In the genomic region with DNA sequence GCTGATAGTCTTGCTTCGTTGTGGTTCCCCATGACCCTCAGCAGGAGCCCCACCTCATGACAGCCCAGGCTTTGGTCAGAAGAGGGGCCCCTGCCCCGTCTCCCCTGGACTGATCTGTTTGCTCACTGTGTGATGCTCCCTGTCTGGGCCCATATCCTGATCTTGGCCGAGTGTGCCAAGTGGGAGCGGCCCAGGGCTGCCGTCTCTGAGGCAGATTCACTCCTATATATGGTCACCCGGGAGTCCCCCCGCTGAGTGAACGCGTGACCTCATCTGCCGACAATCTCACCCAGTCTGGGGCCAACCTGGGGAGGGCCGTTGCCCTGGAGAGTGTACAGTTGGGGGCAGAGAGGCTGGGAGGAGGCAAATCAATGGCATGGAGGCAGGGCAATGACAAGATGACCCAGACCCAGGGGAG, we compare ENCODE assay signal across 9 cellular contexts. TPM values are rescaled to one million over a fixed set of nuclear protein-coding genes. Genes with fewer than 3 reads are reported as not detected.
DNase-seq lines count a peak whose midpoint lies in the region; ATAC-seq, FAIRE-seq and TF ChIP-seq lines count a peak whose summit lies in the region.
"Had no signal": no experiment of that assay in that cellular context is flagged by ENCODE, and none has a peak within 500 bp of the region (broad histone marks: within the 10 kb centered on the region; RNA-seq: fewer than 3 reads in every experiment).

No MANE protein-coding gene starts in this region.

- FAIRE-seq in pancreas (lab: Jason Lieb, UNC), result no peak

- H3K27me3 ChIP-seq in SJSA1 (replicated peaks) (no peaks in the 10 kb centered on the region), pancreas (no peaks in the 10 kb centered on the region), BE2C (no peaks in the 10 kb centered on the region)

- no peak for TF ChIP-seq POLR2A in GM18505 (IDR thresholded peaks at IDR 0.05; ENCODE audit: borderline replicate concordance, extremely low read depth, insufficient read depth, insufficient read length)

- 58 to 65% methylated on average over 11 of the region's 11 CpGs for WGBS in pancreas, 2 donors

- H3K36me3 ChIP-seq in SJSA1 (0 out of 2 replicates have a peak, but pooled peaks cover 14% of the 10 kb centered on the region), pancreas (no peaks in the 10 kb centered on the region), BE2C (no peaks in the 10 kb centered on the region)

- no peak overlapping the region for H3K4me3 ChIP-seq in SJSA1
- no peak overlapping the region for H3K4me3 ChIP-seq in pancreas
- no peak overlapping the region for H3K4me3 ChIP-seq in BE2C (ENCODE audit: low read depth, low read length)

- ATAC-seq in pancreas (peak; percentile 34 to 61 (median 50)), GM18505 (IDR thresholded peaks at IDR 0.05; ENCODE audit: unreplicated experiment) (no peak)

- in situ Hi-C loops in GM13977 (cut with MboI; ENCODE audit: low pct_unique_long_range_greater_than_20kb, low sequenced_read_pairs, unreplicated experiment), result no loop called here

- TF ChIP-seq CTCF in pancreas (IDR thresholded peaks at IDR 0.05) (no peak), BE2C (IDR thresholded peaks at IDR 0.05; ENCODE audit: low read depth, low read length) (no peak), GM13977 (IDR thresholded peaks at IDR 0.05; ENCODE audit: extremely low read depth, insufficient read depth, missing control alignments) (no peak)

- H3K4me1 ChIP-seq in SJSA1 (replicated peaks) (peaks cover 36% of the 10 kb centered on the region), pancreas (no peaks in the 10 kb centered on the region), BE2C (no peaks in the 10 kb centered on the region)

- intact Hi-C loops in pancreas (cut with DNase I), result no loop called here

- DNase-seq in DMS 273 (lab: John Stamatoyannopoulos, UW; ENCODE audit: unreplicated experiment) (peak; percentile 80), SJSA1 (ENCODE audit: low read depth in 1 of 2, low spot score in 2 of 2) (peak; percentile 88 to 94), glomerular visceral epithelial cell (ENCODE audit: extremely low spot score) (peak; percentile 95), pancreas (peak in 4 of 6 donors; percentile 23 to 64 (median 44)), BE2C (no peak), GM13977 (ENCODE audit: low spot score) (no peak)
- DNase-seq in stimulated activated naive CD4-positive, alpha-beta T cell (lab: John Stamatoyannopoulos, UW), result no peak

- H3K9me3 ChIP-seq in SJSA1 (replicated peaks) (no peaks in the 10 kb centered on the region), pancreas (no peaks in the 10 kb centered on the region), BE2C (no peaks in the 10 kb centered on the region)

- H3K27ac ChIP-seq in SJSA1 (peak overlapping the region; percentile 64), pancreas (no peak overlapping the region)
- H3K27ac ChIP-seq: epithelial cell of prostate had no signal

RNA-seq across cellular contexts. Expression of gene PPIF, which starts 34.5 kb away (rescaled TPM):
- 31.7 and 42.1 TPM in 2 replicates for total RNA-seq in SJSA1 (2014; rRNA removed; shearing (Covaris generic))
- total RNA-seq in pancreas, result 10 to 100 TPM; 35.8 to 61.8 (median 46.8) TPM
- 10 to 100 TPM; 21.2 to 37.0 TPM for polyA plus RNA-seq in pancreas
- 90.4 TPM for polyA plus RNA-seq in BE2C (2012; ENCODE audit: insufficient read depth, insufficient read length, low read depth)

Comparison
In these comparisons a context has a peak if more than half of its experiments do, and no peak if none do; other contexts are left out.
1. DNase-seq: peak in DMS 273 (single experiment), SJSA1 (2 of 2), glomerular visceral epithelial cell (single experiment) and pancreas (4 of 6); none in stimulated activated naive CD4-positive, alpha-beta T cell (0 of 6), BE2C (single experiment) and GM13977 (single experiment).